22 cellular contexts compared by ENCODE assay signal in genomic region chr7:46220066-46220630, GRCh38.
DNase-seq lines count a peak whose midpoint lies in the region; ATAC-seq and TF ChIP-seq lines count a peak whose summit lies in the region.
"Had no signal": no experiment of that assay in that cellular context is flagged by ENCODE, and none has a peak within 500 bp of the region (broad histone marks: within the 10 kb centered on the region; RNA-seq: fewer than 3 reads in every experiment).

No MANE protein-coding gene starts in this region.

- ATAC-seq in RWPE2 (ENCODE audit: low read depth) (peak; percentile 99), HG03565 (IDR thresholded peaks at IDR 0.05; ENCODE audit: unreplicated experiment) (no peak)
- ATAC-seq: activated T-cell treated with anti-CD3 and anti-CD28 coated beads, Interleukin-2, amount 50 U/mL, for 72 hours; Panc1; stimulated activated effector memory CD8-positive, alpha-beta T cell treated with anti-CD3 and anti-CD28 coated beads, Interleukin-12 subunit alpha, Interleukin-12 subunit beta, amount 100 ng/mL, for 72 hours had no signal

- H3K9me3 Mint-ChIP-seq in activated CD4-positive, alpha-beta T cell treated with anti-CD3 and anti-CD28 coated beads, Interleukin-2, amount 10 ng/mL, durations not matched to agents 24 days and 14 days: peaks cover 9% of the 10 kb centered on the region
- H3K9me3 Mint-ChIP-seq: activated naive CD8-positive, alpha-beta T cell treated with anti-CD3 and anti-CD28 coated beads, Interleukin-2, amount 10 ng/mL, durations not matched to agents 7 days and 5 days; H9 had no signal

- no peak overlapping the region for H3K4me3 Mint-ChIP-seq in activated CD4-positive, alpha-beta T cell treated with anti-CD3 and anti-CD28 coated beads, Interleukin-2, amount 10 ng/mL, durations not matched to agents 24 days and 14 days
- H3K4me3 Mint-ChIP-seq: activated CD4-positive, alpha-beta memory T cell treated with anti-CD3 and anti-CD28 coated beads for 36 hours; activated naive CD8-positive, alpha-beta T cell treated with anti-CD3 and anti-CD28 coated beads, Interleukin-2, amount 10 ng/mL, durations not matched to agents 7 days and 5 days; activated T-cell treated with anti-CD3 and anti-CD28 coated beads, Interleukin-2, amount 50 U/mL, for 72 hours; CD4-positive, CD25-positive, alpha-beta regulatory T cell; H9; stimulated activated effector memory CD8-positive, alpha-beta T cell treated with anti-CD3 and anti-CD28 coated beads, Interleukin-12 subunit alpha, Interleukin-12 subunit beta, amount 100 ng/mL, for 72 hours had no signal

- peak; percentile 20 for DNase-seq in activated CD4-positive, alpha-beta T cell treated with anti-CD3 and anti-CD28 coated beads, Interleukin-2, amount 10 ng/mL, durations not matched to agents 24 days and 14 days
- DNase-seq in activated CD4-positive, alpha-beta T cell treated with anti-CD3 and anti-CD28 coated beads for 1 hour: no peak
- peak; percentile 83 for DNase-seq in RWPE2 (ENCODE audit: low spot score)
- peak; percentile 64 for DNase-seq in hepatocyte (ENCODE audit: low spot score)
- DNase-seq in SKM-1 treated with dmso at 0.1 percent for 144 hours (lab: John Stamatoyannopoulos, UW; ENCODE audit: unreplicated experiment): no peak
- DNase-seq in GM19240 (ENCODE audit: insufficient read length, low spot score): no peak
- no peak for DNase-seq in NCI-H2227 treated with DMSO at 0.1 percent for 48 hours (lab: John Stamatoyannopoulos, UW)
- DNase-seq: 8988T; activated CD4-positive, alpha-beta memory T cell treated with anti-CD3 and anti-CD28 coated beads for 36 hours; activated naive CD8-positive, alpha-beta T cell treated with anti-CD3 and anti-CD28 coated beads, Interleukin-2, amount 10 ng/mL, durations not matched to agents 7 days and 5 days; activated T-cell treated with anti-CD3 and anti-CD28 coated beads, Interleukin-2, amount 50 U/mL, for 72 hours; CD4-positive, CD25-positive, alpha-beta regulatory T cell; DND-41; effector CD8-positive, alpha-beta T cell; H9; left ventricle myocardium inferior; NCI-H82; ovary; upper lobe of left lung had no signal

- no peaks in the 10 kb centered on the region for H3K79me2 ChIP-seq in hepatocyte

- TF ChIP-seq CTCF in RWPE2 (IDR thresholded peaks at IDR 0.05; ENCODE audit: poor library complexity, severe bottlenecking) (no peak), hepatocyte (IDR thresholded peaks at IDR 0.05; ENCODE audit: poor library complexity) (no peak)

- H2AFZ ChIP-seq in hepatocyte: no peak overlapping the region

- H3K36me3 Mint-ChIP-seq in activated CD4-positive, alpha-beta T cell treated with anti-CD3 and anti-CD28 coated beads, Interleukin-2, amount 10 ng/mL, durations not matched to agents 24 days and 14 days (ENCODE audit: low read depth): no peaks in the 10 kb centered on the region
- H3K36me3 Mint-ChIP-seq: activated CD4-positive, alpha-beta memory T cell treated with anti-CD3 and anti-CD28 coated beads for 36 hours; activated naive CD8-positive, alpha-beta T cell treated with anti-CD3 and anti-CD28 coated beads, Interleukin-2, amount 10 ng/mL, durations not matched to agents 7 days and 5 days; CD4-positive, CD25-positive, alpha-beta regulatory T cell; stimulated activated effector memory CD8-positive, alpha-beta T cell treated with anti-CD3 and anti-CD28 coated beads, Interleukin-12 subunit alpha, Interleukin-12 subunit beta, amount 100 ng/mL, for 72 hours had no signal

- no peaks in the 10 kb centered on the region for H3K27me3 ChIP-seq in RWPE2 (ENCODE audit: insufficient read depth, poor library complexity, severe bottlenecking)
- no peaks in the 10 kb centered on the region for H3K27me3 ChIP-seq in hepatocyte
- H3K27me3 ChIP-seq: ovary, upper lobe of left lung had no signal

- peaks cover 12% of the 10 kb centered on the region for H3K4me1 ChIP-seq in RWPE2 (ENCODE audit: insufficient read depth, poor library complexity, severe bottlenecking)
- no peaks in the 10 kb centered on the region for H3K4me1 ChIP-seq in hepatocyte (ENCODE audit: insufficient read depth)
- H3K4me1 ChIP-seq: upper lobe of left lung had no signal

- H3K27ac Mint-ChIP-seq in activated CD4-positive, alpha-beta T cell treated with anti-CD3 and anti-CD28 coated beads, Interleukin-2, amount 10 ng/mL, durations not matched to agents 24 days and 14 days: no peak overlapping the region
- H3K27ac Mint-ChIP-seq: activated CD4-positive, alpha-beta memory T cell treated with anti-CD3 and anti-CD28 coated beads for 36 hours; activated naive CD8-positive, alpha-beta T cell treated with anti-CD3 and anti-CD28 coated beads, Interleukin-2, amount 10 ng/mL, durations not matched to agents 7 days and 5 days; activated T-cell treated with anti-CD3 and anti-CD28 coated beads, Interleukin-2, amount 50 U/mL, for 72 hours; CD4-positive, CD25-positive, alpha-beta regulatory T cell; H9; stimulated activated effector memory CD8-positive, alpha-beta T cell treated with anti-CD3 and anti-CD28 coated beads, Interleukin-12 subunit alpha, Interleukin-12 subunit beta, amount 100 ng/mL, for 72 hours had no signal

- no peak overlapping the region for H3K4me2 ChIP-seq in hepatocyte

- intact Hi-C loops in activated CD4-positive, alpha-beta T cell treated with anti-CD3 and anti-CD28 coated beads, Interleukin-2, amount 10 ng/mL, durations not matched to agents 24 days and 14 days (cut with micrococcal nuclease): no loop called here

- H3K27me3 Mint-ChIP-seq in activated CD4-positive, alpha-beta T cell treated with anti-CD3 and anti-CD28 coated beads, Interleukin-2, amount 10 ng/mL, durations not matched to agents 24 days and 14 days: no peaks in the 10 kb centered on the region
- H3K27me3 Mint-ChIP-seq: activated CD4-positive, alpha-beta memory T cell treated with anti-CD3 and anti-CD28 coated beads for 36 hours; activated naive CD8-positive, alpha-beta T cell treated with anti-CD3 and anti-CD28 coated beads, Interleukin-2, amount 10 ng/mL, durations not matched to agents 7 days and 5 days; CD4-positive, CD25-positive, alpha-beta regulatory T cell had no signal

- H3K9me2 ChIP-seq in hepatocyte (replicated peaks; ENCODE audit: insufficient read depth): no peaks in the 10 kb centered on the region

- H3K4me3 ChIP-seq in RWPE2 (ENCODE audit: severe bottlenecking) (no peak overlapping the region), hepatocyte (no peak overlapping the region)
- H3K4me3 ChIP-seq: left ventricle myocardium inferior, ovary, upper lobe of left lung had no signal

- H3K27ac ChIP-seq in RWPE2 (ENCODE audit: poor library complexity, severe bottlenecking): peak overlapping the region; percentile 36
- peak overlapping the region; percentile 63 for H3K27ac ChIP-seq in hepatocyte
- H3K27ac ChIP-seq: left ventricle myocardium inferior, ovary, upper lobe of left lung had no signal

- H3K36me3 ChIP-seq in RWPE2 (ENCODE audit: low read depth) (no peaks in the 10 kb centered on the region), hepatocyte (replicated peaks; ENCODE audit: insufficient read depth, low read depth) (no peaks in the 10 kb centered on the region)
- H3K36me3 ChIP-seq: left ventricle myocardium inferior, ovary, upper lobe of left lung had no signal

- H3K9me3 ChIP-seq in RWPE2 (ENCODE audit: severe bottlenecking) (no peaks in the 10 kb centered on the region), hepatocyte (ENCODE audit: low read depth) (no peaks in the 10 kb centered on the region)
- H3K9me3 ChIP-seq: left ventricle myocardium inferior, ovary, upper lobe of left lung had no signal

- 64% methylated on average over 7 of the region's 7 CpGs for WGBS in hepatocyte (ENCODE audit: low lambda C conversion rate, missing lambda C conversion rate)

- H3K4me1 Mint-ChIP-seq in activated CD4-positive, alpha-beta T cell treated with anti-CD3 and anti-CD28 coated beads, Interleukin-2, amount 10 ng/mL, durations not matched to agents 24 days and 14 days: no peaks in the 10 kb centered on the region
- H3K4me1 Mint-ChIP-seq: activated naive CD8-positive, alpha-beta T cell treated with anti-CD3 and anti-CD28 coated beads, Interleukin-2, amount 10 ng/mL, durations not matched to agents 7 days and 5 days; CD4-positive, CD25-positive, alpha-beta regulatory T cell; stimulated activated effector memory CD8-positive, alpha-beta T cell treated with anti-CD3 and anti-CD28 coated beads, Interleukin-12 subunit alpha, Interleukin-12 subunit beta, amount 100 ng/mL, for 72 hours had no signal

- no peaks in the 10 kb centered on the region for H4K20me1 ChIP-seq in hepatocyte (ENCODE audit: insufficient read depth, poor library complexity, severe bottlenecking)

Comparison
In these comparisons a context has a peak if more than half of its experiments do, and no peak if none do; other contexts are left out.
1. DNase-seq: peak in activated CD4-positive, alpha-beta T cell treated with anti-CD3 and anti-CD28 coated beads, Interleukin-2, amount 10 ng/mL, durations not matched to agents 24 days and 14 days (single experiment), RWPE2 (single experiment) and hepatocyte (single experiment); none in activated CD4-positive, alpha-beta T cell treated with anti-CD3 and anti-CD28 coated beads for 1 hour (single experiment), SKM-1 treated with dmso at 0.1 percent for 144 hours (single experiment), GM19240 (single experiment) and NCI-H2227 treated with DMSO at 0.1 percent for 48 hours (single experiment).